ENCODE assay signal across 26 cellular contexts in the genomic region with DNA sequence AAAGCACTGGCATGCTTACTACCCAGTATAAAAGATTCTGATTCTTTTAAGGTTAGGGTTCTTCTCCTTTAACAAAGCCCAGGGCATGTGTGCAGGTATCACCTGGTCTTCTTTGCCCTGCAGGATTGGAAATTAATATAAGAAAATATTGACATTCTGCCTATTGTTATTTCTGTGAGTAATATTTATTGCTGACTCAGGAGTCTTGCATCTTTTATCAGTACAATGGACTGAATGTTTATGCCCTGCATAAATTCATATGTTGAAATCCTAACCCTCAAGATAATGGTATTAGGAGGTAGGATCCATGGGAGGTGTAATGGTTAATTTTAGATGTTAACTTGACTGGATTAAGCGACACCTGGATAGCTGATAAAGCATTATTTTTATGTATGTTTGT.
"Had no signal": no experiment of that assay in that cellular context is flagged by ENCODE, and none has a peak within 500 bp of the region (broad histone marks: within the 10 kb centered on the region; RNA-seq: fewer than 3 reads in every experiment).

No MANE protein-coding gene starts in this region.

- H3K27me3 ChIP-seq: colonic mucosa, esophagus squamous epithelium, gastrocnemius medialis, heart right ventricle, left lung had no signal

- H3K4me1 ChIP-seq: colonic mucosa, esophagus squamous epithelium, gastrocnemius medialis, heart right ventricle, left lung, lower lobe of right lung had no signal

- H3K4me3 ChIP-seq: colonic mucosa, esophagus squamous epithelium, gastrocnemius medialis, heart right ventricle, left lung, lower lobe of right lung, mucosa of descending colon had no signal

- FAIRE-seq: endometrium, islet of Langerhans, keratinocyte had no signal

- ATAC-seq: effector memory CD8-positive, alpha-beta T cell; esophagus mucosa; gastrocnemius medialis; heart right ventricle; left cardiac atrium; left lung; left ventricle myocardium superior; lower lobe of right lung; mucosa of descending colon had no signal

- DNase-seq: colonic mucosa; cortex of kidney; effector CD8-positive, alpha-beta T cell; effector memory CD8-positive, alpha-beta T cell; endodermal cell; erythroblast; esophagus squamous epithelium; foreskin fibroblast; foreskin melanocyte; gastrocnemius medialis; glutamatergic neuron; head of caudate nucleus; heart right ventricle; hippocampal formation; left cardiac atrium; left lung; left ventricle myocardium superior; lower lobe of right lung; mesenchymal stem cell; mucosa of descending colon; naive B cell had no signal

- H3K27ac ChIP-seq: colonic mucosa, epithelial cell of prostate, esophagus squamous epithelium, gastrocnemius medialis, heart right ventricle, left lung, lower lobe of right lung had no signal

- H3K36me3 ChIP-seq: colonic mucosa, esophagus squamous epithelium, gastrocnemius medialis, heart right ventricle, left lung, lower lobe of right lung had no signal

- H3K9me3 ChIP-seq: colonic mucosa, esophagus squamous epithelium, gastrocnemius medialis, heart right ventricle, left lung, lower lobe of right lung, mucosa of descending colon had no signal
